10 cellular contexts compared by ENCODE assay signal in genomic region chr7:99525713-99526440, GRCh38. TPM values are rescaled to one million over a fixed set of nuclear protein-coding genes. Genes with fewer than 3 reads are reported as not detected.
DNase-seq lines count a peak whose midpoint lies in the region; ATAC-seq, FAIRE-seq and TF ChIP-seq lines count a peak whose summit lies in the region.
"Had no signal": no experiment of that assay in that cellular context is flagged by ENCODE, and none has a peak within 500 bp of the region (broad histone marks: within the 10 kb centered on the region; RNA-seq: fewer than 3 reads in every experiment).

No MANE protein-coding gene starts in this region.

- CTCF ChIA-PET in CD4-positive, alpha-beta T cell (lab: Charles Lee), result interaction anchor here (0.6 to 0.9 kb wide), 2 partner anchors 8 to 11 kb away, joined by 3 read pairs; no protein-coding TSS in a partner anchor

- no peaks in the 10 kb centered on the region for H3K27me3 ChIP-seq in CD4-positive, alpha-beta T cell (ENCODE audit: control insufficient read depth, insufficient read depth, low read length)
- H3K27me3 ChIP-seq in lung (ENCODE audit: control insufficient read depth, insufficient read depth) (no peaks in the 10 kb centered on the region), esophagus muscularis mucosa (no peaks in the 10 kb centered on the region)

- no peak for ATAC-seq in CD4-positive, alpha-beta T cell (ENCODE audit: poor library complexity)
- peak; percentile 35 for ATAC-seq in activated T-helper 17 cell treated with anti-CD3 and anti-CD28 coated beads, Interleukin-2, amount 50 U/mL, for 72 hours (replicated peaks)
- ATAC-seq in lung (ENCODE audit: insufficient read depth, low FRiP score) (no peak), HG03159 (IDR thresholded peaks at IDR 0.05; ENCODE audit: unreplicated experiment) (no peak), HG03571 (IDR thresholded peaks at IDR 0.05; ENCODE audit: unreplicated experiment) (no peak)

- no peak overlapping the region for H3K27ac ChIP-seq in CD4-positive, alpha-beta T cell (ENCODE audit: low read depth, low read length)
- H3K27ac ChIP-seq in lung (ENCODE audit: low read depth in 1 of 2, low read length in 1 of 2), result no peak overlapping the region
- H3K27ac ChIP-seq in esophagus muscularis mucosa (replicated peaks in 1 of 4), result no peak overlapping the region

- POLR2A ChIA-PET in CD4-positive, alpha-beta T cell (lab: Charles Lee), result interaction anchor here (0.8 kb wide), 1 partner anchor 34 kb away, joined by 3 read pairs; no protein-coding TSS in a partner anchor

- no peak overlapping the region for H3K27ac Mint-ChIP-seq in CD4-positive, alpha-beta T cell
- no peak overlapping the region for H3K27ac Mint-ChIP-seq in HFFc6
- no peak overlapping the region for H3K27ac Mint-ChIP-seq in activated T-helper 17 cell treated with anti-CD3 and anti-CD28 coated beads, Interleukin-2, amount 50 U/mL, for 72 hours

- TF ChIP-seq EP300 in esophagus muscularis mucosa (IDR thresholded peaks at IDR 0.05), result no peak

- H3K4me3 ChIP-seq in lung (no peak overlapping the region), esophagus muscularis mucosa (no peak overlapping the region)

- H3K36me3 Mint-ChIP-seq in CD4-positive, alpha-beta T cell (ENCODE audit: low read depth), result peaks cover 64% of the 10 kb centered on the region
- peaks cover 71% of the 10 kb centered on the region for H3K36me3 Mint-ChIP-seq in HFFc6 (ENCODE audit: low read depth)
- H3K36me3 Mint-ChIP-seq in activated T-helper 17 cell treated with anti-CD3 and anti-CD28 coated beads, Interleukin-2, amount 50 U/mL, for 72 hours (ENCODE audit: low read depth), result peaks cover 92% of the 10 kb centered on the region

- H3K4me1 ChIP-seq in lung (ENCODE audit: control insufficient read depth in 2 of 2, insufficient read depth in 2 of 2, low read length in 2 of 2) (no peaks in the 10 kb centered on the region), esophagus muscularis mucosa (no peaks in the 10 kb centered on the region)

- peaks cover 19 to 33% of the 10 kb centered on the region in 2 donors for H3K36me3 ChIP-seq in lung (ENCODE audit: control insufficient read depth in 2 of 2, insufficient read depth in 2 of 2, low read length in 2 of 2)
- peaks cover 56 to 85% (median 69%) of the 10 kb centered on the region in 4 donors for H3K36me3 ChIP-seq in esophagus muscularis mucosa

- H3K9me3 Mint-ChIP-seq in CD4-positive, alpha-beta T cell, result no peaks in the 10 kb centered on the region
- H3K9me3 Mint-ChIP-seq in HFFc6, result peaks cover 31% of the 10 kb centered on the region
- H3K9me3 Mint-ChIP-seq in activated T-helper 17 cell treated with anti-CD3 and anti-CD28 coated beads, Interleukin-2, amount 50 U/mL, for 72 hours, result no peaks in the 10 kb centered on the region

- no peak for FAIRE-seq in urothelium cell line (lab: Jason Lieb, UNC)
- FAIRE-seq: TTC549 had no signal

- H3K4me1 Mint-ChIP-seq in CD4-positive, alpha-beta T cell (ENCODE audit: low read depth), result no peaks in the 10 kb centered on the region
- H3K4me1 Mint-ChIP-seq in HFFc6 (ENCODE audit: low read depth), result no peaks in the 10 kb centered on the region
- H3K4me1 Mint-ChIP-seq in activated T-helper 17 cell treated with anti-CD3 and anti-CD28 coated beads, Interleukin-2, amount 50 U/mL, for 72 hours, result no peaks in the 10 kb centered on the region

- WGBS in lung, 2 donors, result 95 to 96% methylated on average over 21 of the region's 21 CpGs
- 96% methylated on average over 21 of the region's 21 CpGs for WGBS in esophagus muscularis mucosa

- no peaks in the 10 kb centered on the region for H3K27me3 Mint-ChIP-seq in CD4-positive, alpha-beta T cell
- H3K27me3 Mint-ChIP-seq in HFFc6 (ENCODE audit: insufficient read depth), result no peaks in the 10 kb centered on the region
- H3K27me3 Mint-ChIP-seq in activated T-helper 17 cell treated with anti-CD3 and anti-CD28 coated beads, Interleukin-2, amount 50 U/mL, for 72 hours, result no peaks in the 10 kb centered on the region

- no peak for TF ChIP-seq POLR2A in esophagus muscularis mucosa (IDR thresholded peaks at IDR 0.05; ENCODE audit: low read depth)

- peak in 7 of 10 experiments; percentile 3 to 46 (median 14) for DNase-seq in CD4-positive, alpha-beta T cell
- DNase-seq in HFFc6 (no peak), lung (ENCODE audit: low spot score) (no peak), esophagus muscularis mucosa (ENCODE audit: extremely low spot score) (no peak), urothelium cell line (ENCODE audit: low spot score) (no peak)
- DNase-seq: NCI-H2081 treated with DMSO at 0.1 percent for 48 hours had no signal

- no peak overlapping the region for H3K4me3 Mint-ChIP-seq in CD4-positive, alpha-beta T cell
- no peak overlapping the region for H3K4me3 Mint-ChIP-seq in HFFc6
- no peak overlapping the region for H3K4me3 Mint-ChIP-seq in activated T-helper 17 cell treated with anti-CD3 and anti-CD28 coated beads, Interleukin-2, amount 50 U/mL, for 72 hours

- peaks cover 6% of the 10 kb centered on the region for H3K9me3 ChIP-seq in CD4-positive, alpha-beta T cell (ENCODE audit: control insufficient read depth, low read length)
- peaks cover 0 to 11% of the 10 kb centered on the region in 2 donors for H3K9me3 ChIP-seq in lung (ENCODE audit: control insufficient read depth in 2 of 2, insufficient read depth in 1 of 2, low read length in 1 of 2)
- peaks cover 0 to 25% (median 8%) of the 10 kb centered on the region in 4 donors for H3K9me3 ChIP-seq in esophagus muscularis mucosa

- intact Hi-C loops in CD4-positive, alpha-beta T cell (cut with DNase I, micrococcal nuclease), result loop anchor here in 1 of 2 experiments (5.0 kb wide), 1 partner anchor 311 kb away; no protein-coding TSS in a partner anchor
- intact Hi-C loops in esophagus muscularis mucosa (cut with DNase I), result no loop called here

- no peak for TF ChIP-seq CTCF in CD4-positive, alpha-beta T cell (IDR thresholded peaks at IDR 0.05)
- TF ChIP-seq CTCF in HFFc6 (IDR thresholded peaks at IDR 0.05), result peak; percentile 44; the same call in 1 of the 2 replicates
- TF ChIP-seq CTCF in lung (IDR thresholded peaks at IDR 0.05; ENCODE audit: control extremely low read depth, extremely low read depth), result peak; percentile 6
- no peak for TF ChIP-seq CTCF in esophagus muscularis mucosa (IDR thresholded peaks at IDR 0.05)

RNA-seq across cellular contexts. Expression of gene ZKSCAN5, which starts 21.4 kb away (rescaled TPM):
- 1 to 10 TPM; 3.8 to 4.4 TPM for total RNA-seq in CD4-positive, alpha-beta T cell
- total RNA-seq in HFFc6 (2021; fragmentation: NEBNext Ultra II Directional; extraction: Animal tissue kit (Norgen Biotek cat#: 25700)), result 10 to 100 TPM in 5 of 6 experiments, 1 to 10 TPM in 1; 10.0 to 12.8 (median 11.3) TPM
- 10 to 100 TPM; 11.5 to 12.2 TPM for total RNA-seq in activated T-helper 17 cell treated with anti-CD3 and anti-CD28 coated beads, Interleukin-2, amount 50 U/mL, for 72 hours
- total RNA-seq in lung (1 to 10 TPM; 8.4 to 9.7 TPM), esophagus muscularis mucosa (10 to 100 TPM in 2 of 4 donors, 1 to 10 TPM in 2; 9.6 to 11.2 (median 10.5) TPM)
- polyA plus RNA-seq in lung, result 1 to 10 TPM; 3.1 to 4.0 TPM

RNA-seq across cellular contexts. Expression of gene ZNF394, which starts 25.8 kb away (rescaled TPM):
- total RNA-seq in CD4-positive, alpha-beta T cell, result 100 to 1,000 TPM; 215 to 223 TPM
- total RNA-seq in HFFc6 (2021; fragmentation: NEBNext Ultra II Directional; extraction: Animal tissue kit (Norgen Biotek cat#: 25700)), result 10 to 100 TPM; 12.7 to 15.1 (median 14.4) TPM
- 10 to 100 TPM; 28.9 to 36.5 TPM for total RNA-seq in activated T-helper 17 cell treated with anti-CD3 and anti-CD28 coated beads, Interleukin-2, amount 50 U/mL, for 72 hours
- total RNA-seq in lung, result 10 to 100 TPM; 29.9 to 44.5 TPM
- 10 to 100 TPM; 18.5 to 23.0 TPM for polyA plus RNA-seq in lung
- total RNA-seq in esophagus muscularis mucosa, result 10 to 100 TPM; 26.6 to 37.9 (median 32.7) TPM

RNA-seq across cellular contexts. Expression of gene FAM200A, which starts 26.0 kb away (rescaled TPM):
- 1 to 10 TPM; 1.5 to 1.8 TPM for total RNA-seq in CD4-positive, alpha-beta T cell
- total RNA-seq in HFFc6 (2021; fragmentation: NEBNext Ultra II Directional; extraction: Animal tissue kit (Norgen Biotek cat#: 25700)), result 1 to 10 TPM; 3.6 to 5.5 (median 5.3) TPM
- 1 to 10 TPM; 2.7 to 5.5 TPM for total RNA-seq in activated T-helper 17 cell treated with anti-CD3 and anti-CD28 coated beads, Interleukin-2, amount 50 U/mL, for 72 hours
- 10 to 100 TPM in 1 of 2 donors, 1 to 10 TPM in 1; 4.8 to 10.1 TPM for total RNA-seq in lung
- polyA plus RNA-seq in lung, result 1 to 10 TPM; 2.7 to 5.4 TPM
- 1 to 10 TPM; 2.1 to 3.8 (median 3.3) TPM for total RNA-seq in esophagus muscularis mucosa

RNA-seq across cellular contexts. Expression of gene ZNF655, which starts 32.6 kb away (rescaled TPM):
- 100 to 1,000 TPM; 145 to 146 TPM for total RNA-seq in CD4-positive, alpha-beta T cell
- total RNA-seq in HFFc6 (2021; fragmentation: NEBNext Ultra II Directional; extraction: Animal tissue kit (Norgen Biotek cat#: 25700)), result 10 to 100 TPM; 38.6 to 50.0 (median 43.5) TPM
- total RNA-seq in activated T-helper 17 cell treated with anti-CD3 and anti-CD28 coated beads, Interleukin-2, amount 50 U/mL, for 72 hours, result 10 to 100 TPM; 79.2 to 98.5 TPM
- total RNA-seq in lung, result 100 to 1,000 TPM in 1 of 2 donors, 10 to 100 TPM in 1; 72.3 to 138 TPM
- 10 to 100 TPM; 41.3 to 50.1 TPM for polyA plus RNA-seq in lung
- total RNA-seq in esophagus muscularis mucosa, result 100 to 1,000 TPM in 3 of 4 donors, 10 to 100 TPM in 1; 92.3 to 140 (median 112) TPM

RNA-seq across cellular contexts. Expression of gene ZNF789, which starts 53.2 kb away (rescaled TPM):
- 10 to 100 TPM; 11.5 to 13.5 TPM for total RNA-seq in CD4-positive, alpha-beta T cell
- 1 to 10 TPM; 5.2 to 6.4 (median 5.6) TPM for total RNA-seq in HFFc6 (2021; fragmentation: NEBNext Ultra II Directional; extraction: Animal tissue kit (Norgen Biotek cat#: 25700))
- total RNA-seq in activated T-helper 17 cell treated with anti-CD3 and anti-CD28 coated beads, Interleukin-2, amount 50 U/mL, for 72 hours, result 10 to 100 TPM; 32.0 to 46.7 TPM
- total RNA-seq in lung (10 to 100 TPM; 10.6 to 19.7 TPM), esophagus muscularis mucosa (1 to 10 TPM; 2.5 to 6.2 (median 3.0) TPM)
- 10 to 100 TPM in 1 of 2 donors, 1 to 10 TPM in 1; 4.1 to 12.5 TPM for polyA plus RNA-seq in lung

Comparison
In these comparisons a context has a peak if more than half of its experiments do, and no peak if none do; other contexts are left out.
1. DNase-seq: peak in CD4-positive, alpha-beta T cell (7 of 10); none in HFFc6 (single experiment), lung (single experiment), esophagus muscularis mucosa (single experiment) and urothelium cell line (single experiment).
2. CTCF ChIP-seq: peak in HFFc6 (single experiment) and lung (single experiment); none in CD4-positive, alpha-beta T cell (single experiment) and esophagus muscularis mucosa (0 of 3).
3. RNA of gene ZNF394, which starts 25.8 kb away (total RNA-seq): 215 to 223 TPM in CD4-positive, alpha-beta T cell; 29.9 to 44.5 TPM in lung, 28.9 to 36.5 TPM in activated T-helper 17 cell treated with anti-CD3 and anti-CD28 coated beads, Interleukin-2, amount 50 U/mL, for 72 hours, 26.6 to 37.9 TPM in esophagus muscularis mucosa and 12.7 to 15.1 TPM in HFFc6; every median in the first group is over 4 times any median in the second.